ENCODE assay signal across 28 cellular contexts in the genomic region with DNA sequence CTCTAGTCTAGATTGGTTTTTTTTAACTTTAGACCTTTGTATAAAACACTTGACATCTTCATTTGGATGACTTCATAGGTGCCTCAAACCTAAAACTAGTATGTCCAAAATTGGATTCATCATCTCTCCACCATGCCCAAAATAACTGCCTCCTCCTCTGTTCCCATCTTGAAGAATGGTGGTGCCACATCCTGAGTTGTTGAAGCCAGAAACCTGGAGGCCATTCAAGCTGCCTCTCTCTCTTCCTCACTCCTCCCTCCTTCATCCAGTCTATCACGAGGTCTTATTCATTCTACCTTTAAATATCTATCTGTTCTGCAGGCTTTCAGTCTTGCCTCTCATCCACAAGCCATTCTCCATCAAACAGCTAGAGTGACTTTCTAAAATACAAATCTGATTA.
"Had no signal": no experiment of that assay in that cellular context is flagged by ENCODE, and none has a peak within 500 bp of the region (broad histone marks: within the 10 kb centered on the region; RNA-seq: fewer than 3 reads in every experiment).

No MANE protein-coding gene starts in this region.

- H3K27ac ChIP-seq: stomach, suprapubic skin, testis, thoracic aorta, thyroid gland, tibial artery, tibial nerve, transverse colon, upper lobe of left lung, upper lobe of right lung, uterus, vagina had no signal

- H3K36me3 Mint-ChIP-seq: stimulated activated effector memory CD8-positive, alpha-beta T cell treated with anti-CD3 and anti-CD28 coated beads, Interleukin-12 subunit alpha, Interleukin-12 subunit beta, amount 100 ng/mL, for 72 hours; stimulated activated memory B cell treated with anti-CD40 and anti-IgM and Interleukin-4, amounts not matched to agents 10 μg/mL and 1 μg/mL and 100 μg/mL, for 72 hours; type B pancreatic cell had no signal

- H3K27me3 ChIP-seq: suprapubic skin, testis, thyroid gland, tibial artery, tibial nerve, transverse colon, upper lobe of left lung, upper lobe of right lung, uterus, vagina had no signal

- H3K4me3 Mint-ChIP-seq: stimulated activated effector memory CD8-positive, alpha-beta T cell treated with anti-CD3 and anti-CD28 coated beads, Interleukin-12 subunit alpha, Interleukin-12 subunit beta, amount 100 ng/mL, for 72 hours; stimulated activated memory B cell treated with anti-CD40 and anti-IgM and Interleukin-4, amounts not matched to agents 10 μg/mL and 1 μg/mL and 100 μg/mL, for 72 hours; stimulated activated naive B cell treated with anti-CD40 and anti-IgM and Interleukin-4, amounts not matched to agents 10 μg/mL and 1 μg/mL and 100 μg/mL, for 72 hours; stimulated activated naive CD8-positive, alpha-beta T cell treated with anti-CD3 and anti-CD28 coated beads, Interleukin-15, amount 100 ng/mL, for 72 hours; stimulated activated naive CD8-positive, alpha-beta T cell treated with anti-CD3 and anti-CD28 coated beads, Interleukin-15, Interleukin-2, amounts not matched to agents 100 ng/mL and 50 ng/mL, for 24 hours; type B pancreatic cell had no signal

- DNase-seq: stimulated activated CD4-positive, alpha-beta T cell treated with anti-CD3 and anti-CD28 coated beads, Interleukin-2, amount 100 ng/mL, for 48 hours; stimulated activated CD4-positive, alpha-beta T cell treated with anti-CD3 and anti-CD28 coated beads, Interleukin-4, amount 100 ng/mL, for 1 hour; stimulated activated CD4-positive, alpha-beta T cell treated with anti-CD3 and anti-CD28 coated beads, Interleukin-4, amount 100 ng/mL, for 24 hours; stimulated activated CD4-positive, alpha-beta T cell treated with anti-CD3 and anti-CD28 coated beads, Interleukin-4, amount 100 ng/mL, for 4 hours; stimulated activated CD8-positive, alpha-beta memory T cell treated with anti-CD3 and anti-CD28 coated beads, Interleukin-4, amount 100 ng/mL, for 48 hours; stimulated activated naive B cell treated with anti-CD40 and anti-IgM and Interleukin-4, amounts not matched to agents 10 μg/mL and 1 μg/mL and 100 μg/mL, for 72 hours; stimulated activated naive CD4-positive, alpha-beta T cell; stimulated activated naive CD4-positive, alpha-beta T cell treated with Interleukin-2 at 50 U/mL for 16 hours; stimulated activated naive CD8-positive, alpha-beta T cell treated with anti-CD3 and anti-CD28 coated beads, Interleukin-15, amount 100 ng/mL, for 72 hours; stimulated activated naive CD8-positive, alpha-beta T cell treated with anti-CD3 and anti-CD28 coated beads, Interleukin-15, Interleukin-2, amounts not matched to agents 100 U/mL and 50 U/mL, for 24 hours; stomach; substantia nigra; testis; thyroid gland; tibial artery; transverse colon; trophoblast cell; upper lobe of left lung; upper lobe of right lung; uterus had no signal

- ATAC-seq: stimulated activated effector memory CD8-positive, alpha-beta T cell treated with anti-CD3 and anti-CD28 coated beads, Interleukin-12 subunit alpha, Interleukin-12 subunit beta, amount 100 ng/mL, for 72 hours; stimulated activated memory B cell treated with anti-CD40 and anti-IgM and Interleukin-4, amounts not matched to agents 10 μg/mL and 1 μg/mL and 100 μg/mL, for 72 hours; stimulated activated naive B cell treated with anti-CD40 and anti-IgM and Interleukin-4, amounts not matched to agents 10 μg/mL and 1 μg/mL and 100 μg/mL, for 72 hours; stimulated activated naive CD8-positive, alpha-beta T cell treated with anti-CD3 and anti-CD28 coated beads, Interleukin-15, amount 100 ng/mL, for 72 hours; stimulated activated naive CD8-positive, alpha-beta T cell treated with anti-CD3 and anti-CD28 coated beads, Interleukin-15, Interleukin-2, amounts not matched to agents 100 U/mL and 50 U/mL, for 24 hours; upper lobe of right lung had no signal

- H3K27ac Mint-ChIP-seq: stimulated activated effector memory CD8-positive, alpha-beta T cell treated with anti-CD3 and anti-CD28 coated beads, Interleukin-12 subunit alpha, Interleukin-12 subunit beta, amount 100 ng/mL, for 72 hours; stimulated activated memory B cell treated with anti-CD40 and anti-IgM and Interleukin-4, amounts not matched to agents 10 μg/mL and 1 μg/mL and 100 μg/mL, for 72 hours; stimulated activated naive B cell treated with anti-CD40 and anti-IgM and Interleukin-4, amounts not matched to agents 10 μg/mL and 1 μg/mL and 100 μg/mL, for 72 hours; stimulated activated naive CD8-positive, alpha-beta T cell treated with anti-CD3 and anti-CD28 coated beads, Interleukin-15, Interleukin-2, amounts not matched to agents 100 ng/mL and 50 ng/mL, for 24 hours; type B pancreatic cell had no signal

- H3K9me3 Mint-ChIP-seq: stimulated activated effector memory CD8-positive, alpha-beta T cell treated with anti-CD3 and anti-CD28 coated beads, Interleukin-12 subunit alpha, Interleukin-12 subunit beta, amount 100 ng/mL, for 72 hours; stimulated activated memory B cell treated with anti-CD40 and anti-IgM and Interleukin-4, amounts not matched to agents 10 μg/mL and 1 μg/mL and 100 μg/mL, for 72 hours; stimulated activated naive B cell treated with anti-CD40 and anti-IgM and Interleukin-4, amounts not matched to agents 10 μg/mL and 1 μg/mL and 100 μg/mL, for 72 hours; stimulated activated naive CD8-positive, alpha-beta T cell treated with anti-CD3 and anti-CD28 coated beads, Interleukin-15, amount 100 ng/mL, for 72 hours; stimulated activated naive CD8-positive, alpha-beta T cell treated with anti-CD3 and anti-CD28 coated beads, Interleukin-15, Interleukin-2, amounts not matched to agents 100 ng/mL and 50 ng/mL, for 24 hours had no signal

- H3K4me1 ChIP-seq: suprapubic skin, testis, thyroid gland, tibial artery, tibial nerve, transverse colon, upper lobe of left lung, upper lobe of right lung, uterus, vagina had no signal

- H3K4me3 ChIP-seq: stomach, suprapubic skin, testis, thoracic aorta, thyroid gland, tibial artery, tibial nerve, transverse colon, upper lobe of left lung, upper lobe of right lung, uterus, vagina had no signal

- H3K9me3 ChIP-seq: stomach, suprapubic skin, testis, thoracic aorta, thyroid gland, tibial artery, tibial nerve, transverse colon, upper lobe of left lung, upper lobe of right lung, uterus, vagina had no signal

- H3K27me3 Mint-ChIP-seq: stimulated activated memory B cell treated with anti-CD40 and anti-IgM and Interleukin-4, amounts not matched to agents 10 μg/mL and 1 μg/mL and 100 μg/mL, for 72 hours; stimulated activated naive B cell treated with anti-CD40 and anti-IgM and Interleukin-4, amounts not matched to agents 10 μg/mL and 1 μg/mL and 100 μg/mL, for 72 hours; stimulated activated naive CD8-positive, alpha-beta T cell treated with anti-CD3 and anti-CD28 coated beads, Interleukin-15, amount 100 ng/mL, for 72 hours had no signal

- H3K36me3 ChIP-seq: stomach, suprapubic skin, thoracic aorta, thyroid gland, tibial artery, tibial nerve, transverse colon, upper lobe of left lung, upper lobe of right lung, uterus, vagina had no signal
